Comparison of ENCODE assay signal across 24 cellular contexts in the genomic region with DNA sequence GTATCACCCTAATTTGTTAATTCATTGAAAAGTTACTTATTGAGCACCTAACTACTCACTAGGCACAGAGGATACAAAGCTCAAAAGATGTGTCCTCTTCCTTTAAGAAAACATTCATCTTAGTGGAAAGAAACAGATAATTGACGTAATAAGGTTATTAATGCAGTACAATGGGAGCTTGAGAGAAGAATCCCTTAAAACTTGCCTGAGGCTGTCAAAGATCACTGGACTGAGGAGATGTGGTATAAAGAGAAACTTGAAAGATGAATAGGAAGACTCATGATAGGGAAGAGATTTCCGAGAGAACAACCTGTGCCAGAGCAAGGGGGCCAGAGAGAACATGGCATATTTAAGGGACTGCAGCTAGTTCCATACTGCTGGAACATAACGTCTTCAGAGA. TPM values are rescaled to one million over a fixed set of nuclear protein-coding genes. Genes with fewer than 3 reads are reported as not detected.
DNase-seq lines count a peak whose midpoint lies in the region; ATAC-seq, FAIRE-seq and TF ChIP-seq lines count a peak whose summit lies in the region.
"Had no signal": no experiment of that assay in that cellular context is flagged by ENCODE, and none has a peak within 500 bp of the region (broad histone marks: within the 10 kb centered on the region; RNA-seq: fewer than 3 reads in every experiment).

No MANE protein-coding gene starts in this region.

- no peak for ATAC-seq in HepG2
- ATAC-seq in right lobe of liver = no peak
- ATAC-seq in GM12878 = no peak
- ATAC-seq: A549; CD8-positive, alpha-beta T cell had no signal

- TF ChIP-seq RAD21 in HepG2 (CRISPR knock-in tag; IDR thresholded peaks at IDR 0.05) (no peak), GM12878 (IDR thresholded peaks at IDR 0.05; ENCODE audit: insufficient read depth, low read depth, low read length) (no peak)

- TF ChIP-seq EP300 in HepG2 (IDR thresholded peaks at IDR 0.05; ENCODE audit: low read depth in 2 of 2, low read length in 2 of 2) = no peak
- TF ChIP-seq EP300 in HepG2 (CRISPR knock-in tag; IDR thresholded peaks at IDR 0.05; ENCODE audit: borderline replicate concordance) = no peak
- no peak for TF ChIP-seq EP300 in GM12878 (IDR thresholded peaks at IDR 0.05; ENCODE audit: borderline replicate concordance in 1 of 2, control insufficient read depth in 1 of 2, low read depth in 2 of 2, low read length in 2 of 2)
- no peak for TF ChIP-seq EP300 in tibial nerve (IDR thresholded peaks at IDR 0.05)

- H3K4me3 ChIP-seq in HepG2 (replicated peaks in 1 of 3; ENCODE audit: insufficient read depth in 1 of 3, low read depth in 2 of 3, low read length in 3 of 3) = no peak overlapping the region
- no peak overlapping the region for H3K4me3 ChIP-seq in right lobe of liver
- no peak overlapping the region for H3K4me3 ChIP-seq in GM12878
- H3K4me3 ChIP-seq in tibial nerve = no peak overlapping the region
- H3K4me3 ChIP-seq: A549; BLaER1 treated with 17β-estradiol and CSF1 and Interleukin-3, amounts not matched to agents 10 nM and 100 nM had no signal

- H3K4me2 ChIP-seq in HepG2 (ENCODE audit: low read depth, low read length) (no peak overlapping the region), GM12878 (ENCODE audit: control insufficient read depth, insufficient read depth) (no peak overlapping the region)
- H3K4me2 ChIP-seq: A549; BLaER1 treated with 17β-estradiol and CSF1 and Interleukin-3, amounts not matched to agents 10 nM and 100 nM had no signal

- H3K9ac ChIP-seq in HepG2 (ENCODE audit: insufficient read depth, low read depth, low read length) = no peak overlapping the region
- H3K9ac ChIP-seq in GM12878 (ENCODE audit: control insufficient read depth, insufficient read depth, low read length) = no peak overlapping the region
- H3K9ac ChIP-seq: BLaER1 treated with 17β-estradiol and CSF1 and Interleukin-3, amounts not matched to agents 10 nM and 100 nM had no signal

- POLR2A ChIA-PET in HepG2 (lab: Yijun Ruan, JAX) (no interaction called here), GM12878 (lab: Charles Lee) (no interaction called here)

- CTCF ChIA-PET in HepG2 (lab: Yijun Ruan, JAX; ENCODE audit: low intra/inter-chr PET ratio, low total read pairs) (no interaction called here), GM12878 (lab: Yijun Ruan, JAX) (no interaction called here)

- TF ChIP-seq CTCF in HepG2 (CRISPR knock-in tag; IDR thresholded peaks at IDR 0.05) (no peak), right lobe of liver (IDR thresholded peaks at IDR 0.05) (no peak), GM12878 (IDR thresholded peaks at IDR 0.05 in 2 of 3, conservative IDR thresholded peaks at IDR 0.05 in 1 of 3; ENCODE audit: control insufficient read depth in 2 of 3, extremely low read depth in 1 of 3, insufficient read depth in 1 of 3, low read depth in 3 of 3, low read length in 3 of 3) (no peak), tibial nerve (IDR thresholded peaks at IDR 0.05) (no peak)

- H3K9me3 ChIP-seq in HepG2 (ENCODE audit: low read length) (no peaks in the 10 kb centered on the region), right lobe of liver (no peaks in the 10 kb centered on the region), GM12878 (replicated peaks; ENCODE audit: control insufficient read depth, insufficient read depth, low read length) (no peaks in the 10 kb centered on the region), tibial nerve (no peaks in the 10 kb centered on the region)
- H3K9me3 ChIP-seq: A549; BLaER1 treated with 17β-estradiol and CSF1 and Interleukin-3, amounts not matched to agents 10 nM and 100 nM; Caco-2 had no signal

- DNase-seq in HepG2 (ENCODE audit: low spot score) (no peak), right lobe of liver (no peak), GM12878 (ENCODE audit: low read depth, low spot score) (no peak), foreskin melanocyte (peak; percentile 80), NCI-H1105 treated with DMSO at 0.1 percent for 48 hours (lab: John Stamatoyannopoulos, UW) (no peak), hippocampal formation (lab: John Stamatoyannopoulos, UW) (no peak), tibial nerve (ENCODE audit: low spot score in 2 of 2) (no peak)
- DNase-seq: AML-193; Caco-2; CD4-positive, alpha-beta T cell; CD8-positive, alpha-beta T cell; DMS 273 treated with DMSO at 0.1 percent for 48 hours; DMS153; DMS53; DMS79; DND-41; EL; GDM1 had no signal

- H2AFZ ChIP-seq in HepG2 (ENCODE audit: low read length) = no peak overlapping the region
- H2AFZ ChIP-seq in GM12878 (ENCODE audit: control insufficient read depth, low read depth, low read length) = no peak overlapping the region

- intact Hi-C loops in HepG2 (cut with micrococcal nuclease; ENCODE audit: unreplicated experiment) (no loop called here), right lobe of liver (cut with DNase I) (no loop called here), GM12878 (cut with micrococcal nuclease; ENCODE audit: unreplicated experiment) (no loop called here)

- FAIRE-seq in HepG2 (lab: Jason Lieb, UNC) (no peak), GM12878 (lab: Jason Lieb, UNC) (no peak)
- FAIRE-seq: A549, GM12891, GM19239 had no signal

- peaks cover 40 to 83% of the 10 kb centered on the region in 2 experiments for H3K36me3 ChIP-seq in HepG2 (replicated peaks in 1 of 2; ENCODE audit: control insufficient read depth in 1 of 2, insufficient read depth in 2 of 2, low read length in 2 of 2)
- H3K36me3 ChIP-seq in right lobe of liver = peaks cover 0 to 99% (median 54%) of the 10 kb centered on the region in 4 donors
- H3K36me3 ChIP-seq in GM12878 (ENCODE audit: control insufficient read depth in 2 of 2, insufficient read depth in 2 of 2, low read length in 1 of 2) = peaks cover 7 to 40% of the 10 kb centered on the region in 2 experiments
- H3K36me3 ChIP-seq in tibial nerve = peaks cover 0 to 92% (median 29%) of the 10 kb centered on the region in 3 donors

- TSS peak; percentile 15 for BruUV-seq in HepG2 (replicated peaks; lab: Mats Ljungman, UMichigan)
- TSS peak; percentile 31 for BruUV-seq in GM12878 (replicated peaks; lab: Mats Ljungman, UMichigan)

- in situ Hi-C loops in HepG2 (cut with HindIII; ENCODE audit: extremely low pct_ligation_motif_present, low pct_unique_long_range_greater_than_20kb) = no loop called here
- in situ Hi-C loops in GM12878 (cut with MboI) = no loop called here

- WGBS in HepG2 (ENCODE audit: low lambda C conversion rate) = over 99% methylated on average over 3 of the region's 3 CpGs
- WGBS in right lobe of liver (ENCODE audit: insufficient coverage, low coverage, low lambda C conversion rate, missing lambda C conversion rate) = 88% methylated on average over 3 of the region's 3 CpGs
- 74% methylated on average over 3 of the region's 3 CpGs for WGBS in GM12878 (ENCODE audit: insufficient coverage, insufficient replicate concordance, low lambda C conversion rate, missing lambda C conversion rate)
- WGBS in tibial nerve, 2 donors = 87 to 93% methylated on average over 3 of the region's 3 CpGs

- H3K27ac ChIP-seq in HepG2 (ENCODE audit: extremely low read length, insufficient read depth, low read length) (no peak overlapping the region), right lobe of liver (no peak overlapping the region), GM12878 (ENCODE audit: control insufficient read depth, insufficient read depth) (no peak overlapping the region), tibial nerve (no peak overlapping the region)
- H3K27ac ChIP-seq: 22Rv1; A549; BLaER1 treated with 17β-estradiol and CSF1 and Interleukin-3, amounts not matched to agents 10 nM and 100 nM; C4-2B had no signal

- no peaks in the 10 kb centered on the region for H4K20me1 ChIP-seq in HepG2 (ENCODE audit: insufficient read depth, low read length)
- no peaks in the 10 kb centered on the region for H4K20me1 ChIP-seq in GM12878 (ENCODE audit: control insufficient read depth, insufficient read depth)

- H3K27me3 ChIP-seq in HepG2 (ENCODE audit: control insufficient read depth in 1 of 2, insufficient read depth in 2 of 2, low read length in 2 of 2) (no peaks in the 10 kb centered on the region), right lobe of liver (no peaks in the 10 kb centered on the region), GM12878 (replicated peaks in 1 of 2; ENCODE audit: control insufficient read depth in 2 of 2, insufficient read depth in 2 of 2, low read length in 1 of 2) (no peaks in the 10 kb centered on the region), tibial nerve (no peaks in the 10 kb centered on the region)
- H3K27me3 ChIP-seq: BLaER1 treated with 17β-estradiol and CSF1 and Interleukin-3, amounts not matched to agents 10 nM and 100 nM had no signal

- H3K79me2 ChIP-seq in HepG2 (ENCODE audit: insufficient read depth, low read length) (no peaks in the 10 kb centered on the region), GM12878 (ENCODE audit: control insufficient read depth, insufficient read depth, low read length) (no peaks in the 10 kb centered on the region)

- RAD21 ChIA-PET in GM12878 (lab: Charles Lee; ENCODE audit: unreplicated experiment) = no interaction called here

- H3K4me1 ChIP-seq in HepG2 (ENCODE audit: insufficient read depth, low read length) = no peaks in the 10 kb centered on the region
- no peaks in the 10 kb centered on the region for H3K4me1 ChIP-seq in right lobe of liver
- no peaks in the 10 kb centered on the region for H3K4me1 ChIP-seq in GM12878 (ENCODE audit: control insufficient read depth, insufficient read depth, low read length)
- no peaks in the 10 kb centered on the region for H3K4me1 ChIP-seq in tibial nerve
- H3K4me1 ChIP-seq: A549; BLaER1 treated with 17β-estradiol and CSF1 and Interleukin-3, amounts not matched to agents 10 nM and 100 nM; Caco-2 had no signal

- SMC1A ChIA-PET in GM12878 (lab: Charles Lee; ENCODE audit: uncharacterized antibody, unreplicated experiment) = interaction anchor here (0.8 kb wide), 1 partner anchor 353 kb away, joined by 4 read pairs; no protein-coding TSS in a partner anchor

- TF ChIP-seq POLR2A in HepG2 (IDR thresholded peaks at IDR 0.05; ENCODE audit: insufficient read depth in 1 of 2, low read depth in 2 of 2, low read length in 2 of 2) (no peak), right lobe of liver (IDR thresholded peaks at IDR 0.05) (no peak), GM12878 (IDR thresholded peaks at IDR 0.05; ENCODE audit: low read depth, low read length) (no peak), tibial nerve (IDR thresholded peaks at IDR 0.05) (no peak)

RNA-seq across cellular contexts. Expression of a gene that starts 19.1 kb away (rescaled TPM):
- total RNA-seq in HepG2 (2016; rRNA removed; fragmentation: Illumina TruSeq; extraction: Trizol) (40.0 and 54.6 TPM in 2 replicates), right lobe of liver (10 to 100 TPM; 20.0 to 35.6 (median 28.8) TPM), GM12878 (2014; rRNA removed) (15.6 and 18.6 TPM in 2 replicates), GM12878 (2014; rRNA removed; fragmentation: Illumina TruSeq; extraction: Trizol) (23.6 and 23.8 TPM in 2 replicates), GM12878 (2021) (16.0 and 16.5 TPM in 2 replicates), tibial nerve (10 to 100 TPM; 30.3 to 36.7 (median 33.7) TPM)
- total RNA-seq in HepG2 (2016; cell fraction: cytosol; rRNA removed; fragmentation: Illumina TruSeq; extraction: Trizol; ENCODE audit: low read depth) = 18.6 and 23.9 TPM in 2 replicates
- total RNA-seq in HepG2 (2016; cell fraction: insoluble cytoplasmic fraction; rRNA removed; fragmentation: Illumina TruSeq; extraction: Trizol) = 38.1 and 54.7 TPM in 2 replicates
- 41.5 and 47.7 TPM in 2 replicates for total RNA-seq in HepG2 (2016; cell fraction: membrane; rRNA removed; fragmentation: Illumina TruSeq; extraction: Trizol)
- total RNA-seq in HepG2 (2016; cell fraction: nucleus; rRNA removed; fragmentation: Illumina TruSeq; extraction: Trizol) = 21.9 and 23.1 TPM in 2 replicates
- polyA plus RNA-seq in HepG2 (2011; rRNA removed) (25.7 and 31.0 TPM in 2 replicates), GM12878 (2011; rRNA removed) (21.5 and 31.3 TPM in 2 replicates), GM12878 (2014; fragmentation: Illumina TruSeq; extraction: Trizol) (25.8 and 31.6 TPM in 2 replicates), GM12878 (2014; fragmentation: Nextera tagmentation; extraction: Ambion mirVana) (10 to 100 TPM; 10.9 to 13.9 TPM), GM12878 (2014; rRNA removed) (15.5 and 17.9 TPM in 2 replicates), GM12878 (2016; fragmentation: Nextera tagmentation; extraction: Ambion mirVana) (10 to 100 TPM; 23.9 to 30.1 TPM)
- 16.9 and 24.2 TPM in 2 replicates for polyA plus RNA-seq in HepG2 (2011; cell fraction: cytosol; rRNA removed)
- polyA plus RNA-seq in HepG2 (2011; cell fraction: nucleus; rRNA removed) = 9.2 and 10.4 TPM in 2 replicates
- 27.9 and 42.1 TPM in 2 replicates for polyA plus RNA-seq in HepG2 (2012)
- 13.0 and 14.4 TPM in 2 replicates for polyA plus RNA-seq in HepG2 (2016; cell fraction: cytosol; fragmentation: Illumina TruSeq; extraction: Trizol; ENCODE audit: low read depth)
- polyA plus RNA-seq in HepG2 (2016; cell fraction: insoluble cytoplasmic fraction; fragmentation: Illumina TruSeq; extraction: Trizol; ENCODE audit: low read depth) = 51.6 and 52.3 TPM in 2 replicates
- polyA plus RNA-seq in HepG2 (2016; cell fraction: membrane; fragmentation: Illumina TruSeq; extraction: Trizol; ENCODE audit: low read depth) = 30.5 and 32.1 TPM in 2 replicates
- 28.4 and 29.6 TPM in 2 replicates for polyA plus RNA-seq in HepG2 (2016; cell fraction: nucleus; fragmentation: Illumina TruSeq; extraction: Trizol; ENCODE audit: insufficient read depth, low read depth)
- polyA minus RNA-seq in HepG2 (2011; rRNA and poly(A)+ RNA removed; ENCODE audit: low replicate concordance) = 9.6 and 9.8 TPM in 2 replicates
- 19.8 and 26.8 TPM in 2 replicates for polyA minus RNA-seq in HepG2 (2011; cell fraction: cytosol; rRNA and poly(A)+ RNA removed)
- polyA minus RNA-seq in HepG2 (2011; cell fraction: nucleus; rRNA and poly(A)+ RNA removed) = 27.6 and 40.0 TPM in 2 replicates
- total RNA-seq in GM12878 (2013; cell fraction: nucleolus; rRNA removed) = 28.4 and 31.3 TPM in 2 replicates
- 12.9 TPM for polyA plus RNA-seq in GM12878 (2011; ENCODE audit: low read depth)
- polyA plus RNA-seq in GM12878 (2011; cell fraction: cytosol; rRNA removed) = 10.0 and 11.8 TPM in 2 replicates
- polyA plus RNA-seq in GM12878 (2011; cell fraction: nucleus; rRNA removed) = 12.1 and 12.3 TPM in 2 replicates
- 18.0 and 20.7 TPM in 2 replicates for polyA plus RNA-seq in GM12878 (2012)
- polyA minus RNA-seq in GM12878 (2011; rRNA and poly(A)+ RNA removed) = 9.5 and 14.2 TPM in 2 replicates
- polyA minus RNA-seq in GM12878 (2011; cell fraction: cytosol; rRNA and poly(A)+ RNA removed) = 7.3 and 9.5 TPM in 2 replicates
- 6.8 and 10.0 TPM in 2 replicates for polyA minus RNA-seq in GM12878 (2011; cell fraction: nucleus; rRNA and poly(A)+ RNA removed)
